Comparison of ENCODE assay signal across 15 cellular contexts in the genomic region with DNA sequence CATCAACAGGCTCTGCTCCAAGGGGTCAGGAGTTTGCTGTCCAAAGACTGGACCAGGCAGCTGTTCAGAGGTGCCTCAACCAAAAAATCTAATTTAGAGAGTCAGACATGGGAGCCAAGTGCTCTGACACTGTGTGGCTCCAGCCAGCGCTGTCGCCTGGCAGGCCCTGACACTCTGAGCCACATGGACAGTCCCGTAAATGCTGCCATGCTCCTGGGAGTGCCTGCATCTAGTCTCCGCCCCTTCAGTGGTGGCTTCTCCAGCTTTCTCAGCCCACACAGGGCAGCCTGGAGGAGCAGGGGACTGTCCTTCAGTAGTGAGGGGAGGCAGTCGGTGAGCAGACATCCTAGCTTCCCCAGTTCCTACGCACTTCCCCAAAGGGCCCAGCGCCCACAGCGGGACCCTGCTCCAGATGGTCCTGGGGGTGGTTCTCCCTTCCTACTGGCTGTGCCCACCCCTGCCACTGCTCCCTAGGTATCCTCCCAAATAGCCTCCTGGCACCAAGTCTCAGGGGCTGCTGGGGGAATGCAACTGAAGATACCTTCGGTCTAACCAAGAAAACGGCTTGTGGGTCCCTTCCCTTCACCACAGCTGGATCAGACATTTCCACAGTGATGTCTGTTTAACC.
DNase-seq lines count a peak whose midpoint lies in the region; TF ChIP-seq lines count a peak whose summit lies in the region.
"Had no signal": no experiment of that assay in that cellular context is flagged by ENCODE, and none has a peak within 500 bp of the region (broad histone marks: within the 10 kb centered on the region; RNA-seq: fewer than 3 reads in every experiment).

No MANE protein-coding gene starts in this region.

- TF ChIP-seq CTCF in esophagus muscularis mucosa (IDR thresholded peaks at IDR 0.05) (no peak), spleen (IDR thresholded peaks at IDR 0.05 in 8 of 11, conservative IDR thresholded peaks at IDR 0.05 in 3 of 11) (no peak)

- H3K4me1 ChIP-seq in esophagus muscularis mucosa (peaks cover 0 to 5% (median 0%) of the 10 kb centered on the region in 4 donors), spleen (no peaks in the 10 kb centered on the region)

- H3K9me3 ChIP-seq in esophagus muscularis mucosa (no peaks in the 10 kb centered on the region), spleen (no peaks in the 10 kb centered on the region)

- H3K27me3 ChIP-seq in esophagus muscularis mucosa (no peaks in the 10 kb centered on the region), spleen (replicated peaks in 1 of 7) (peaks cover 0 to 12% (median 0%) of the 10 kb centered on the region in 7 donors)

- intact Hi-C loops in esophagus muscularis mucosa (cut with DNase I), result no loop called here
- intact Hi-C loops in spleen (cut with DNase I; ENCODE audit: low total_unique reads), result no loop called here

- peak overlapping the region; percentile 37 for H3K27ac ChIP-seq in angular gyrus (ENCODE audit: low read depth, low read length)
- no peak overlapping the region for H3K27ac ChIP-seq in esophagus muscularis mucosa (replicated peaks in 1 of 4)
- H3K27ac ChIP-seq in spleen, result no peak overlapping the region

- over 99% methylated on average over 8 of the region's 10 CpGs for WGBS in esophagus muscularis mucosa
- WGBS in spleen, 5 donors, result 79 to 95% (median 87%) methylated on average over 8 to 10 of the region's 10 CpGs

- no peak overlapping the region for H3K4me3 ChIP-seq in esophagus muscularis mucosa
- no peak overlapping the region for H3K4me3 ChIP-seq in spleen

- peak; percentile 75 for DNase-seq in esophagus muscularis mucosa (ENCODE audit: extremely low spot score)
- DNase-seq in spleen, result peak; percentile 41
- no peak for DNase-seq in medulla oblongata (ENCODE audit: extremely low spot score)
- DNase-seq in HCEC 1CT, result no peak
- no peak for DNase-seq in NCI-H2171 (lab: John Stamatoyannopoulos, UW)
- DNase-seq: C1 segment of cervical spinal cord; Calu3; CD4-positive, alpha-beta memory T cell; COR-L47; DMS53; DMS79 treated with DMSO at 0.1 percent for 48 hours; GF-D8; H9; HFFc6 had no signal

- no peak for TF ChIP-seq EP300 in esophagus muscularis mucosa (IDR thresholded peaks at IDR 0.05)

- TF ChIP-seq POLR2A in esophagus muscularis mucosa (IDR thresholded peaks at IDR 0.05; ENCODE audit: low read depth) (no peak), spleen (IDR thresholded peaks at IDR 0.05) (no peak)

- H3K36me3 ChIP-seq in esophagus muscularis mucosa, result no peaks in the 10 kb centered on the region
- H3K36me3 ChIP-seq in spleen, result no peaks in the 10 kb centered on the region

Comparison
In these comparisons a context has a peak if more than half of its experiments do, and no peak if none do; other contexts are left out.
1. DNase-seq: peak in esophagus muscularis mucosa (single experiment) and spleen (single experiment); none in medulla oblongata (single experiment), HCEC 1CT (single experiment) and NCI-H2171 (single experiment).